Comparison of ENCODE assay signal across 16 cellular contexts in the genomic region with DNA sequence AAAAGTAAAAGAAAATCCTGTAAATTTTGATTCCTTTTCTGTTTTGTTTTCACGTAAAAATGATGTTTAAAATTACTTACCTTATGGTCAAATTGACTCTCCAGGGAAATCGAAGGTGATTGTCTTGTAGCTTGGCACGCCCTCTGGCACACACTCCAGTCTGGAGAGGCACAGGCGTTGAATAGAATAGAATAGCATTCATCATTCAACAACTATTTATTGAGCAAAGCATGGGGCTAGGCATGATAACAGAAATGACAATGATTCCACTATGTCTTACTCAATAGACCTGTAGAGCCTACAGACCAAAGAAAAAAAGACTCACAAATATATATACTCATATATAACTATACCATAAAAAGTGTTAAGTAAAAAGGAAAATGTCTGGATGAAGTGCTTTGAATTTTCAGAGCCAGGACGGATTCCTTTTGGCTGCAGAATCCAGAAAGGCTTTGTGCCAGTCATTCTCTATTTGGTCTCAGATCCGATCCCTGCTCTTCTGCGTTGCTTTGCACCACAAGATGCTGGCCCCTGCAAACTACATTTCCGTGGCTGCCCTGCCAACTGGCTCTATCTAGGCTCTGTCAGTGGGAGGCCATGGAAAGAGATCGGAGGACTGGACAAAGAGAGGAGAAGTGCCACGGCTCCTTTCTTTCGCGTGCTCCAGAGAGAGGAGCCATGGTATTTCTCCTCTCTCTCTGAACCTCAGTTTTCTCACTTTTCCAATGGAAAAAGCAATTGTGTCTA.
DNase-seq lines count a peak whose midpoint lies in the region; ATAC-seq, FAIRE-seq and TF ChIP-seq lines count a peak whose summit lies in the region.
"Had no signal": no experiment of that assay in that cellular context is flagged by ENCODE, and none has a peak within 500 bp of the region (broad histone marks: within the 10 kb centered on the region; RNA-seq: fewer than 3 reads in every experiment).

No MANE protein-coding gene starts in this region.

- no peak overlapping the region for H4K5ac ChIP-seq in mesendoderm (ENCODE audit: low read length)

- H2BK5ac ChIP-seq in mesendoderm (ENCODE audit: low read length) = no peak overlapping the region

- no peak overlapping the region for H3K9ac ChIP-seq in mesendoderm (ENCODE audit: low read length)

- no peak overlapping the region for H2BK120ac ChIP-seq in mesendoderm (ENCODE audit: low read depth, low read length)

- no peak overlapping the region for H3K18ac ChIP-seq in mesendoderm (ENCODE audit: low read length)

- no peak for FAIRE-seq in bronchial epithelial cell (lab: Jason Lieb, UNC)
- FAIRE-seq: H1 had no signal

- TF ChIP-seq CTCF in bronchial epithelial cell (IDR thresholded peaks at IDR 0.05; ENCODE audit: insufficient read depth, low read length, severe bottlenecking) (no peak), mesothelial cell of epicardium (IDR thresholded peaks at IDR 0.05; ENCODE audit: unreplicated experiment) (no peak)

- no peaks in the 10 kb centered on the region for H3K79me1 ChIP-seq in mesendoderm (ENCODE audit: low read length)

- H3K4me3 ChIP-seq in bronchial epithelial cell (ENCODE audit: low read depth, low read length) (no peak overlapping the region), mesendoderm (ENCODE audit: low read length) (no peak overlapping the region)
- H3K4me3 ChIP-seq in CD4-positive, alpha-beta memory T cell (ENCODE audit: low read length in 2 of 2) = no peak overlapping the region
- H3K4me3 ChIP-seq: hepatocyte had no signal

- no peaks in the 10 kb centered on the region for H3K4me1 ChIP-seq in mesendoderm (ENCODE audit: control insufficient read depth, low read depth, low read length)
- no peaks in the 10 kb centered on the region for H3K4me1 ChIP-seq in CD4-positive, alpha-beta memory T cell (ENCODE audit: insufficient read depth, low read length)

- no peak overlapping the region for H2AK5ac ChIP-seq in mesendoderm (ENCODE audit: low read length)

- ATAC-seq in GM19452 (IDR thresholded peaks at IDR 0.05; ENCODE audit: unreplicated experiment) = no peak

- no peak overlapping the region for H3K27ac ChIP-seq in mesendoderm (ENCODE audit: low read depth, low read length)
- no peak overlapping the region for H3K27ac ChIP-seq in CD4-positive, alpha-beta memory T cell (ENCODE audit: low read depth, low read length)
- H3K27ac ChIP-seq: hepatocyte had no signal

- intact Hi-C loops in CD4-positive, alpha-beta memory T cell (cut with micrococcal nuclease) = no loop called here

- in situ Hi-C loops in G401 (cut with HindIII; ENCODE audit: low sequenced_read_pairs) = no loop called here

- H3K56ac ChIP-seq in mesendoderm (ENCODE audit: low read length) = no peak overlapping the region

- H3K9me3 Mint-ChIP-seq in mesothelial cell of epicardium = peaks cover 16% of the 10 kb centered on the region
- H3K9me3 Mint-ChIP-seq in CD4-positive, alpha-beta memory T cell = no peaks in the 10 kb centered on the region
- H3K9me3 Mint-ChIP-seq: CD4-positive, alpha-beta T cell had no signal

- peak overlapping the region; percentile 50 for H3K27ac Mint-ChIP-seq in mesothelial cell of epicardium
- H3K27ac Mint-ChIP-seq in CD4-positive, alpha-beta memory T cell = no peak overlapping the region
- H3K27ac Mint-ChIP-seq: activated naive CD8-positive, alpha-beta T cell; CD4-positive, alpha-beta T cell; progenitor cell of endocrine pancreas had no signal

- CTCF ChIA-PET in CD4-positive, alpha-beta memory T cell (lab: Charles Lee; ENCODE audit: partially characterized antibody) = no interaction called here

- H2BK15ac ChIP-seq in mesendoderm (replicated peaks; ENCODE audit: low read depth) = no peak overlapping the region

- H3K9me3 ChIP-seq in CD4-positive, alpha-beta memory T cell (ENCODE audit: control insufficient read depth in 1 of 2, low read length in 2 of 2) = no peaks in the 10 kb centered on the region

- H3K79me2 ChIP-seq in mesendoderm (ENCODE audit: control insufficient read depth, insufficient read depth, low read length) = no peaks in the 10 kb centered on the region
- H3K79me2 ChIP-seq: hepatocyte had no signal

- H3K4ac ChIP-seq in mesendoderm (ENCODE audit: low read depth, low read length) = no peak overlapping the region

- POLR2A ChIA-PET in CD4-positive, alpha-beta memory T cell (lab: Charles Lee; ENCODE audit: partially characterized antibody) = no interaction called here

- no peak overlapping the region for H4K8ac ChIP-seq in mesendoderm (ENCODE audit: low read depth, low read length)

- H3K4me2 ChIP-seq in mesendoderm (ENCODE audit: low read length) = no peak overlapping the region
- H3K4me2 ChIP-seq: hepatocyte had no signal

- WGBS in mesendoderm (ENCODE audit: extremely low coverage, insufficient coverage, low lambda C conversion rate) = no CpG with 5 or more reads among the region's 12 CpGs

- H3K4me3 Mint-ChIP-seq in mesothelial cell of epicardium = no peak overlapping the region
- H3K4me3 Mint-ChIP-seq in CD4-positive, alpha-beta memory T cell = no peak overlapping the region
- H3K4me3 Mint-ChIP-seq: activated naive CD8-positive, alpha-beta T cell; CD4-positive, alpha-beta T cell had no signal

- no peak overlapping the region for H3K23ac ChIP-seq in mesendoderm (ENCODE audit: low read length)

- no peaks in the 10 kb centered on the region for H3K27me3 Mint-ChIP-seq in mesothelial cell of epicardium (ENCODE audit: low read depth)
- peaks cover 0 to 4% of the 10 kb centered on the region in 2 donors for H3K27me3 Mint-ChIP-seq in CD4-positive, alpha-beta memory T cell
- H3K27me3 Mint-ChIP-seq: activated naive CD8-positive, alpha-beta T cell; CD4-positive, alpha-beta T cell; progenitor cell of endocrine pancreas had no signal

- peaks cover 10% of the 10 kb centered on the region for H3K4me1 Mint-ChIP-seq in mesothelial cell of epicardium
- no peaks in the 10 kb centered on the region for H3K4me1 Mint-ChIP-seq in CD4-positive, alpha-beta memory T cell

- DNase-seq in G401 (ENCODE audit: low spot score) = peak; percentile 87
- DNase-seq in NCI-H2227 (lab: John Stamatoyannopoulos, UW; ENCODE audit: unreplicated experiment) = peak; percentile 45
- peak; percentile 83 for DNase-seq in bronchial epithelial cell (ENCODE audit: low read depth)
- DNase-seq in mesothelial cell of epicardium (ENCODE audit: low spot score in 2 of 2, unreplicated experiment in 2 of 2) = no peak
- no peak for DNase-seq in mesendoderm
- DNase-seq in CD4-positive, alpha-beta memory T cell = no peak
- no peak for DNase-seq in superior temporal gyrus (ENCODE audit: extremely low spot score)
- DNase-seq: CD4-positive, alpha-beta T cell; mesenchymal stem cell; NCI-H1930; stimulated activated CD4-positive, alpha-beta T cell treated with anti-CD3 and anti-CD28 coated beads, Interleukin-4, amount 100 ng/mL, for 24 hours had no signal

- H3K27me3 ChIP-seq in bronchial epithelial cell (ENCODE audit: control insufficient read depth, insufficient read depth, low read length) = no peaks in the 10 kb centered on the region
- no peaks in the 10 kb centered on the region for H3K27me3 ChIP-seq in mesendoderm (ENCODE audit: insufficient read depth, low read length, poor library complexity)
- H3K27me3 ChIP-seq in CD4-positive, alpha-beta memory T cell (ENCODE audit: insufficient read depth, low read length) = no peaks in the 10 kb centered on the region
- H3K27me3 ChIP-seq: hepatocyte had no signal

- no peaks in the 10 kb centered on the region for H3K36me3 Mint-ChIP-seq in mesothelial cell of epicardium
- no peaks in the 10 kb centered on the region for H3K36me3 Mint-ChIP-seq in CD4-positive, alpha-beta memory T cell
- H3K36me3 Mint-ChIP-seq: activated naive CD8-positive, alpha-beta T cell had no signal

- no peaks in the 10 kb centered on the region for H3K36me3 ChIP-seq in bronchial epithelial cell (ENCODE audit: control insufficient read depth, insufficient read depth, low read length)
- no peaks in the 10 kb centered on the region for H3K36me3 ChIP-seq in mesendoderm (ENCODE audit: control insufficient read depth, insufficient read depth, low read length)
- no peaks in the 10 kb centered on the region for H3K36me3 ChIP-seq in CD4-positive, alpha-beta memory T cell (ENCODE audit: insufficient read depth, low read length)

Comparison
In these comparisons a context has a peak if more than half of its experiments do, and no peak if none do; other contexts are left out.
1. DNase-seq: peak in G401 (single experiment), NCI-H2227 (single experiment) and bronchial epithelial cell (single experiment); none in mesothelial cell of epicardium (0 of 2), mesendoderm (single experiment), CD4-positive, alpha-beta memory T cell (0 of 5) and superior temporal gyrus (single experiment).